ENCODE assay signal across 1 cellular context in genomic region chr7:100100420-100101015, GRCh38.
TF ChIP-seq lines count a peak whose summit lies in the region.

No MANE protein-coding gene starts in this region.

TF ChIP-seq in K562, 482 proteins besides CTCF, POLR2A, EP300 and RAD21 (continued from another document and continues in another):
- peak; percentile 86 for TF ChIP-seq CREB1 (IDR thresholded peaks at IDR 0.05)
- TF ChIP-seq CREB1 (CRISPR knock-in tag; IDR thresholded peaks at IDR 0.05), result peak; percentile 86
- no peak for TF ChIP-seq MTA2 (IDR thresholded peaks at IDR 0.05; ENCODE audit: low read depth)
- 0 out of 2 replicates have a peak, but pooled peaks have one; percentile 7 for TF ChIP-seq TAL1 (IDR thresholded peaks at IDR 0.05)
- no peak for TF ChIP-seq ZNF586 (CRISPR knock-in tag; conservative IDR thresholded peaks at IDR 0.05)
- no peak for TF ChIP-seq ZNF75A (CRISPR knock-in tag; IDR thresholded peaks at IDR 0.05)
- no peak for TF ChIP-seq ZNF395 (CRISPR knock-in tag; IDR thresholded peaks at IDR 0.05)
- TF ChIP-seq CBX3 (IDR thresholded peaks at IDR 0.05; ENCODE audit: borderline replicate concordance in 1 of 2, low read length in 2 of 2), result peak in 1 of 2 experiments; percentile 42; a peak in 1 of 3 replicates
- TF ChIP-seq NR2C1 (IDR thresholded peaks at IDR 0.05), result no peak; the same call in 1 of the 2 replicates
- TF ChIP-seq NR2C1 (tag; IDR thresholded peaks at IDR 0.05), result no peak
- 0 out of 2 replicates have a peak, but pooled peaks have one; percentile 19 for TF ChIP-seq NBN (IDR thresholded peaks at IDR 0.05; ENCODE audit: low read depth)
- peak; percentile 67 for TF ChIP-seq TEAD4 (IDR thresholded peaks at IDR 0.05; ENCODE audit: low read length)
- 0 out of 2 replicates have a peak, but pooled peaks have one; percentile 57 for TF ChIP-seq TEAD4 (CRISPR knock-in tag; IDR thresholded peaks at IDR 0.05; ENCODE audit: borderline replicate concordance)
- 0 out of 2 replicates have a peak, but pooled peaks have one; percentile 35 for TF ChIP-seq TARDBP (IDR thresholded peaks at IDR 0.05)
- no peak for TF ChIP-seq RCOR1 (IDR thresholded peaks at IDR 0.05; ENCODE audit: borderline replicate concordance in 1 of 2, low read depth in 2 of 2, low read length in 2 of 2)
- TF ChIP-seq USF1 (CRISPR knock-in tag; IDR thresholded peaks at IDR 0.05), result no peak
- TF ChIP-seq PRMT5 (CRISPR knock-in tag; IDR thresholded peaks at IDR 0.05), result peak; percentile 47; the same call in 1 of the 2 replicates
- no peak for TF ChIP-seq ZNF764 (CRISPR knock-in tag; IDR thresholded peaks at IDR 0.05; ENCODE audit: low read depth)
- TF ChIP-seq ZNF699 (CRISPR knock-in tag; IDR thresholded peaks at IDR 0.05; ENCODE audit: insufficient replicate concordance), result no peak
- no peak for TF ChIP-seq ZFP36 (IDR thresholded peaks at IDR 0.05; ENCODE audit: low read depth, low read length, partially characterized antibody)
- TF ChIP-seq RB1 (IDR thresholded peaks at IDR 0.05; ENCODE audit: low read depth), result peak; percentile 94; the same call in 1 of the 2 replicates
- no peak for TF ChIP-seq XRCC3 (IDR thresholded peaks at IDR 0.05)
- no peak for TF ChIP-seq ZNF77 (CRISPR knock-in tag; IDR thresholded peaks at IDR 0.05)
- no peak; the same call in 1 of the 2 replicates for TF ChIP-seq DPF2 (IDR thresholded peaks at IDR 0.05)
- TF ChIP-seq SREBF2 (CRISPR knock-in tag; IDR thresholded peaks at IDR 0.05), result no peak
- TF ChIP-seq RBM17 (IDR thresholded peaks at IDR 0.05; ENCODE audit: borderline replicate concordance, low read depth, low read length), result no peak
- peak; percentile 54 for TF ChIP-seq PKNOX1 (IDR thresholded peaks at IDR 0.05)
- TF ChIP-seq PPARD (CRISPR knock-in tag; IDR thresholded peaks at IDR 0.05), result no peak
- TF ChIP-seq PHTF2 (CRISPR knock-in tag; IDR thresholded peaks at IDR 0.05), result no peak
- TF ChIP-seq ZFP1 (CRISPR knock-in tag; IDR thresholded peaks at IDR 0.05), result no peak
- no peak for TF ChIP-seq ADNP (tag; IDR thresholded peaks at IDR 0.05)
- no peak for TF ChIP-seq ATF1 (CRISPR knock-in tag; IDR thresholded peaks at IDR 0.05)
- peak; percentile 93 for TF ChIP-seq ATF1 (tag; IDR thresholded peaks at IDR 0.05)
- no peak for TF ChIP-seq ZSCAN29 (IDR thresholded peaks at IDR 0.05)
- TF ChIP-seq U2AF1 (optimal IDR thresholded peaks at IDR 0.05; ENCODE audit: low read depth, low read length), result peak; percentile 26
- no peak for TF ChIP-seq MEF2D (tag; conservative IDR thresholded peaks at IDR 0.05; ENCODE audit: low read depth)
- TF ChIP-seq ZNF133 (CRISPR knock-in tag; IDR thresholded peaks at IDR 0.05), result no peak
- no peak for TF ChIP-seq HOMEZ (CRISPR knock-in tag; IDR thresholded peaks at IDR 0.05)
- TF ChIP-seq E2F3 (CRISPR knock-in tag; IDR thresholded peaks at IDR 0.05), result peak; percentile 95
- TF ChIP-seq MGA (IDR thresholded peaks at IDR 0.05), result no peak; the same call in 1 of the 2 replicates
- TF ChIP-seq THRA (IDR thresholded peaks at IDR 0.05), result no peak
- no peak for TF ChIP-seq GTF2B (IDR thresholded peaks at IDR 0.05; ENCODE audit: extremely low read depth, insufficient read length)
- no peak for TF ChIP-seq ZNF511 (CRISPR knock-in tag; IDR thresholded peaks at IDR 0.05)
